In genomic region chr11:59102259-59102765, GRCh38 we compare ENCODE assay signal across 9 cellular contexts. TPM values are rescaled to one million over a fixed set of nuclear protein-coding genes. Genes with fewer than 3 reads are reported as not detected.
DNase-seq lines count a peak whose midpoint lies in the region; ATAC-seq, FAIRE-seq and TF ChIP-seq lines count a peak whose summit lies in the region.
"Had no signal": no experiment of that assay in that cellular context is flagged by ENCODE, and none has a peak within 500 bp of the region (broad histone marks: within the 10 kb centered on the region; RNA-seq: fewer than 3 reads in every experiment).

No MANE protein-coding gene starts in this region.

- H3K36me3 Mint-ChIP-seq in MCF 10A (ENCODE audit: insufficient read depth, unreplicated experiment) = no peaks in the 10 kb centered on the region

- intact Hi-C loops in MCF 10A (cut with micrococcal nuclease) = no loop called here
- intact Hi-C loops in kidney (cut with DNase I) = no loop called here

- no peak overlapping the region for H3K27ac ChIP-seq in kidney (ENCODE audit: low read depth in 2 of 2, low read length in 2 of 2)
- no peak overlapping the region for H3K27ac ChIP-seq in SK-N-SH (ENCODE audit: low read depth in 2 of 2, low read length in 1 of 2)

- H2AFZ ChIP-seq in SK-N-SH (ENCODE audit: low read depth) = no peak overlapping the region

- no peaks in the 10 kb centered on the region for H3K79me2 ChIP-seq in SK-N-SH (ENCODE audit: insufficient read depth)

- H3K27ac Mint-ChIP-seq in MCF 10A (ENCODE audit: low read depth, unreplicated experiment) = no peak overlapping the region

- no peaks in the 10 kb centered on the region for H3K9me3 Mint-ChIP-seq in MCF 10A (ENCODE audit: unreplicated experiment)

- WGBS in SK-N-SH (ENCODE audit: low lambda C conversion rate) = 61% methylated on average over 23 of the region's 23 CpGs

- TF ChIP-seq EP300 in SK-N-SH (IDR thresholded peaks at IDR 0.05; ENCODE audit: borderline replicate concordance in 1 of 2, low read depth in 1 of 2, low read length in 1 of 2) = no peak

- peaks cover 3% of the 10 kb centered on the region; the same call in 1 of the 2 replicates for H3K27me3 ChIP-seq in SK-N-SH (ENCODE audit: insufficient read depth)

- BruUV-seq in MCF 10A (replicated peaks; lab: Mats Ljungman, UMichigan) = no TSS peak

- DNase-seq in AG09309 (ENCODE audit: low read depth) (no peak), UCSD-AML1 (lab: John Stamatoyannopoulos, UW; ENCODE audit: unreplicated experiment) (peak; percentile 41), MCF 10A (ENCODE audit: unreplicated experiment) (peak; percentile 48), kidney (peak; percentile 71), SK-N-SH (no peak)
- peak; percentile 56 for DNase-seq in stimulated activated CD4-positive, alpha-beta T cell treated with anti-CD3 and anti-CD28 coated beads, Interleukin-4, amount 100 ng/mL, for 1 hour

- peak overlapping the region; percentile 61 for H3K4me3 Mint-ChIP-seq in MCF 10A (ENCODE audit: unreplicated experiment)

- H3K36me3 ChIP-seq in kidney (ENCODE audit: control insufficient read depth in 1 of 2, insufficient read depth in 2 of 2, low read length in 2 of 2) (no peaks in the 10 kb centered on the region), SK-N-SH (replicated peaks in 1 of 2; ENCODE audit: control insufficient read depth in 1 of 2, insufficient read depth in 2 of 2, low read length in 1 of 2) (no peaks in the 10 kb centered on the region)

- H3K4me1 Mint-ChIP-seq in MCF 10A (ENCODE audit: insufficient read depth, unreplicated experiment) = peaks cover 12% of the 10 kb centered on the region

- peak; percentile 50 for ATAC-seq in GM19025 (IDR thresholded peaks at IDR 0.05; ENCODE audit: low read depth, unreplicated experiment)
- ATAC-seq in HG03196 (IDR thresholded peaks at IDR 0.05; ENCODE audit: unreplicated experiment) = peak; percentile 61
- ATAC-seq: HCT116 had no signal

- H3F3A ChIP-seq in SK-N-SH (replicated peaks; ENCODE audit: insufficient read depth) = no peaks in the 10 kb centered on the region

- H3K9ac ChIP-seq in kidney (ENCODE audit: low read length in 2 of 2) (no peak overlapping the region), SK-N-SH (no peak overlapping the region)

- CTCF ChIA-PET in MCF 10A (lab: Yijun Ruan, JAX) (interaction anchor here (0.5 to 4.8 kb wide), 5 partner anchors 33 to 228 kb away, joined by 3 to 23 read pairs (median 3); partner anchors contain the start of gene FAM111A), SK-N-SH (lab: Yijun Ruan, JAX) (no interaction called here)

- H3K4me1 ChIP-seq in kidney (ENCODE audit: control insufficient read depth in 1 of 2, insufficient read depth in 1 of 2, low read depth in 1 of 2, low read length in 2 of 2) (peaks cover 4 to 6% of the 10 kb centered on the region in 2 donors), SK-N-SH (ENCODE audit: control insufficient read depth in 1 of 2, insufficient read depth in 2 of 2, low read depth in 1 of 2, low read length in 1 of 2) (peaks cover 0 to 6% of the 10 kb centered on the region in 2 experiments; a peak in 1 of 4 replicates)

- POLR2A ChIA-PET in MCF 10A (lab: Yijun Ruan, JAX) = no interaction called here
- POLR2A ChIA-PET in SK-N-SH (lab: Yijun Ruan, JAX) = no interaction called here

- H3K9me3 ChIP-seq in kidney (ENCODE audit: control insufficient read depth in 1 of 2, low read length in 2 of 2) = no peaks in the 10 kb centered on the region
- no peaks in the 10 kb centered on the region for H3K9me3 ChIP-seq in SK-N-SH

- no peaks in the 10 kb centered on the region for H3K9me2 ChIP-seq in SK-N-SH

- H3K27me3 Mint-ChIP-seq in MCF 10A (ENCODE audit: insufficient read depth, unreplicated experiment) = peaks cover 24% of the 10 kb centered on the region

- no peak overlapping the region for H3K4me2 ChIP-seq in SK-N-SH

- H3K4me3 ChIP-seq in AG09309 (ENCODE audit: control insufficient read depth, low read depth, low read length) (peak overlapping the region; percentile 12; the same call in 1 of the 2 replicates), kidney (ENCODE audit: low read length in 2 of 2) (peak overlapping the region; percentile 32 to 52), SK-N-SH (ENCODE audit: low read depth in 2 of 2, low read length in 1 of 2) (no peak overlapping the region)

- no peak for FAIRE-seq in kidney (lab: Jason Lieb, UNC)

- TF ChIP-seq CTCF in AG09309 (IDR thresholded peaks at IDR 0.05; ENCODE audit: control insufficient read depth, insufficient read depth, low read depth, low read length, missing control alignments) (peak; percentile 39), MCF 10A (IDR thresholded peaks at IDR 0.05; ENCODE audit: unreplicated experiment) (peak; percentile 15), kidney (IDR thresholded peaks at IDR 0.05; ENCODE audit: borderline replicate concordance, extremely low read depth, insufficient read depth) (no peak), SK-N-SH (IDR thresholded peaks at IDR 0.05) (no peak)

- H4K20me1 ChIP-seq in SK-N-SH (ENCODE audit: insufficient read depth) = no peaks in the 10 kb centered on the region

- TF ChIP-seq RAD21 in SK-N-SH (IDR thresholded peaks at IDR 0.05; ENCODE audit: low read length) = no peak

TF ChIP-seq in SK-N-SH, 30 proteins besides CTCF, POLR2A, EP300 and RAD21 (continues in another document):
- TF ChIP-seq GABPA (IDR thresholded peaks at IDR 0.05; ENCODE audit: low read depth) (no peak), ZBTB33 (IDR thresholded peaks at IDR 0.05; ENCODE audit: borderline replicate concordance, low read depth) (no peak), USF2 (IDR thresholded peaks at IDR 0.05; ENCODE audit: borderline replicate concordance, low read depth, low read length) (no peak), RXRA (IDR thresholded peaks at IDR 0.05; ENCODE audit: borderline replicate concordance, low read depth) (no peak), IRF3 (IDR thresholded peaks at IDR 0.05; ENCODE audit: low read depth, low read length) (no peak), USF1 (IDR thresholded peaks at IDR 0.05; ENCODE audit: borderline replicate concordance, low read depth) (no peak), RFX5 (IDR thresholded peaks at IDR 0.05; ENCODE audit: low read length) (no peak), YY1 (IDR thresholded peaks at IDR 0.05; ENCODE audit: low read depth) (no peak), TCF12 (IDR thresholded peaks at IDR 0.05) (no peak), MXI1 (IDR thresholded peaks at IDR 0.05; ENCODE audit: low read depth, low read length) (no peak), JUND (IDR thresholded peaks at IDR 0.05) (no peak)

RNA-seq across cellular contexts. Expression of gene FAM111B, which starts 4.7 kb away (rescaled TPM):
- total RNA-seq in MCF 10A (2022) = 0.74 and 1.6 TPM in 2 replicates
- 2.2 TPM for total RNA-seq in kidney
- 0.17 TPM for polyA plus RNA-seq in kidney (ENCODE audit: insufficient read depth, low read depth, low replicate concordance)
- 0.94 and 1.0 TPM in 2 replicates for polyA plus RNA-seq in SK-N-SH (2012; rRNA removed)
- polyA plus RNA-seq in SK-N-SH (2012; cell fraction: cytosol; rRNA removed) = 1.2 and 1.4 TPM in 2 replicates
- 0.36 and 0.49 TPM in 2 replicates for polyA plus RNA-seq in SK-N-SH (2012; cell fraction: nucleus; rRNA removed)

RNA-seq across cellular contexts. Expression of gene GLYATL1B, which starts 16.2 kb away (rescaled TPM):
- total RNA-seq in MCF 10A (2022) (not detected in 2 replicates), kidney (not detected)
- polyA plus RNA-seq in kidney (ENCODE audit: insufficient read depth, low read depth, low replicate concordance) (not detected), SK-N-SH (2012; rRNA removed) (not detected in 2 replicates)
- not detected in 2 replicates for polyA plus RNA-seq in SK-N-SH (2012; cell fraction: cytosol; rRNA removed)
- not detected in 2 replicates for polyA plus RNA-seq in SK-N-SH (2012; cell fraction: nucleus; rRNA removed)

RNA-seq across cellular contexts. Expression of gene FAM111A, which starts 40.3 kb away (rescaled TPM):
- 26.3 and 27.7 TPM in 2 replicates for total RNA-seq in MCF 10A (2022)
- 42.2 TPM for total RNA-seq in kidney
- 14.2 TPM for polyA plus RNA-seq in kidney (ENCODE audit: insufficient read depth, low read depth, low replicate concordance)
- 5.9 and 8.7 TPM in 2 replicates for polyA plus RNA-seq in SK-N-SH (2012; rRNA removed)
- polyA plus RNA-seq in SK-N-SH (2012; cell fraction: cytosol; rRNA removed) = 5.3 and 5.4 TPM in 2 replicates
- 20.5 and 35.0 TPM in 2 replicates for polyA plus RNA-seq in SK-N-SH (2012; cell fraction: nucleus; rRNA removed)

Comparison
In these comparisons a context has a peak if more than half of its experiments do, and no peak if none do; other contexts are left out.
1. DNase-seq: peak in UCSD-AML1 (single experiment), MCF 10A (single experiment), kidney (single experiment) and stimulated activated CD4-positive, alpha-beta T cell treated with anti-CD3 and anti-CD28 coated beads, Interleukin-4, amount 100 ng/mL, for 1 hour (single experiment); none in AG09309 (single experiment) and SK-N-SH (single experiment).
2. H3K4me3 ChIP-seq: peak in AG09309 (single experiment) and kidney (2 of 2); none in SK-N-SH (0 of 2).
3. CTCF ChIP-seq: peak in AG09309 (single experiment) and MCF 10A (single experiment); none in kidney (single experiment) and SK-N-SH (single experiment).